In genomic region chr16:81292936-81293335, GRCh38 we compare ENCODE assay signal across 21 cellular contexts. TPM values are rescaled to one million over a fixed set of nuclear protein-coding genes. Genes with fewer than 3 reads are reported as not detected.
"Had no signal": no experiment of that assay in that cellular context is flagged by ENCODE, and none has a peak within 500 bp of the region (broad histone marks: within the 10 kb centered on the region; RNA-seq: fewer than 3 reads in every experiment).

No MANE protein-coding gene starts in this region.

- H3K9ac ChIP-seq: neural progenitor cell had no signal

- H3K9me3 ChIP-seq: gastrocnemius medialis, left ventricle myocardium inferior, lower lobe of right lung, pancreas, thyroid gland, upper lobe of right lung, vagina had no signal

- H3K9me3 Mint-ChIP-seq: dendritic cell treated with granulocyte-macrophage colony-stimulating factor and Interleukin-4, amounts not matched to agents 40 ng/mL and 50 ng/mL, for 4 days; effector memory CD8-positive, alpha-beta T cell; natural killer cell treated with Interleukin-12 subunit alpha and Interleukin-12 subunit beta and Interleukin-15 and Interleukin-18, amount 100 ng/mL, for 72 hours; neural progenitor cell had no signal

- H3K36me3 ChIP-seq: gastrocnemius medialis, left ventricle myocardium inferior, lower lobe of right lung, neural progenitor cell, pancreas, thyroid gland, upper lobe of right lung, vagina had no signal

- H3K4me2 ChIP-seq: neural progenitor cell had no signal

- H3K4me1 Mint-ChIP-seq: neural progenitor cell had no signal

- H3K4me1 ChIP-seq: gastrocnemius medialis, left ventricle myocardium inferior, lower lobe of right lung, neural progenitor cell, pancreas, thyroid gland, upper lobe of right lung, vagina had no signal

- ATAC-seq: effector memory CD8-positive, alpha-beta T cell; gastrocnemius medialis; left cardiac atrium; lower lobe of right lung; natural killer cell treated with Interleukin-12 subunit alpha and Interleukin-12 subunit beta and Interleukin-15 and Interleukin-18, amount 100 ng/mL, for 72 hours; pancreas; right cardiac atrium; upper lobe of right lung had no signal

- DNase-seq: effector memory CD8-positive, alpha-beta T cell; gastrocnemius medialis; kidney; left cardiac atrium; left ventricle myocardium inferior; lower lobe of right lung; mesenchymal stem cell; midbrain; occipital lobe; pancreas; right cardiac atrium; small intestine; stimulated activated CD4-positive, alpha-beta T cell treated with anti-CD3 and anti-CD28 coated beads, Interleukin-2, amount 100 ng/mL, for 48 hours; stimulated activated naive CD4-positive, alpha-beta T cell treated with Interleukin-2 at 50 U/mL for 16 hours; thyroid gland; upper lobe of right lung had no signal

- H3K27me3 Mint-ChIP-seq: progenitor cell of endocrine pancreas had no signal

- H3K27ac Mint-ChIP-seq: dendritic cell treated with granulocyte-macrophage colony-stimulating factor and Interleukin-4, amounts not matched to agents 40 ng/mL and 50 ng/mL, for 4 days; effector memory CD8-positive, alpha-beta T cell; natural killer cell treated with Interleukin-12 subunit alpha and Interleukin-12 subunit beta and Interleukin-15 and Interleukin-18, amount 100 ng/mL, for 72 hours; neural progenitor cell; progenitor cell of endocrine pancreas had no signal

- H3K27me3 ChIP-seq: gastrocnemius medialis, neural progenitor cell, pancreas, thyroid gland, upper lobe of right lung, vagina had no signal

- H3K4me3 Mint-ChIP-seq: dendritic cell treated with granulocyte-macrophage colony-stimulating factor and Interleukin-4, amounts not matched to agents 40 ng/mL and 50 ng/mL, for 4 days; effector memory CD8-positive, alpha-beta T cell; natural killer cell treated with Interleukin-12 subunit alpha and Interleukin-12 subunit beta and Interleukin-15 and Interleukin-18, amount 100 ng/mL, for 72 hours; neural progenitor cell had no signal

- H2AFZ ChIP-seq: neural progenitor cell had no signal

- H3K27ac ChIP-seq: gastrocnemius medialis, left ventricle myocardium inferior, lower lobe of right lung, neural progenitor cell, pancreas, thyroid gland, upper lobe of right lung, vagina had no signal

- H3K36me3 Mint-ChIP-seq: natural killer cell treated with Interleukin-12 subunit alpha and Interleukin-12 subunit beta and Interleukin-15 and Interleukin-18, amount 100 ng/mL, for 72 hours had no signal

- H3K4me3 ChIP-seq: gastrocnemius medialis, left ventricle myocardium inferior, lower lobe of right lung, neural progenitor cell, pancreas, thyroid gland, upper lobe of right lung, vagina had no signal

RNA-seq across cellular contexts. Expression of gene BCO1, which starts 54.4 kb away (rescaled TPM):
- total RNA-seq: gastrocnemius medialis; left ventricle myocardium inferior; natural killer cell treated with Interleukin-12 subunit alpha and Interleukin-12 subunit beta and Interleukin-15 and Interleukin-18, amount 100 ng/mL, for 72 hours; right cardiac atrium; vagina had no signal
- polyA plus RNA-seq: right cardiac atrium had no signal
